In the genomic region with DNA sequence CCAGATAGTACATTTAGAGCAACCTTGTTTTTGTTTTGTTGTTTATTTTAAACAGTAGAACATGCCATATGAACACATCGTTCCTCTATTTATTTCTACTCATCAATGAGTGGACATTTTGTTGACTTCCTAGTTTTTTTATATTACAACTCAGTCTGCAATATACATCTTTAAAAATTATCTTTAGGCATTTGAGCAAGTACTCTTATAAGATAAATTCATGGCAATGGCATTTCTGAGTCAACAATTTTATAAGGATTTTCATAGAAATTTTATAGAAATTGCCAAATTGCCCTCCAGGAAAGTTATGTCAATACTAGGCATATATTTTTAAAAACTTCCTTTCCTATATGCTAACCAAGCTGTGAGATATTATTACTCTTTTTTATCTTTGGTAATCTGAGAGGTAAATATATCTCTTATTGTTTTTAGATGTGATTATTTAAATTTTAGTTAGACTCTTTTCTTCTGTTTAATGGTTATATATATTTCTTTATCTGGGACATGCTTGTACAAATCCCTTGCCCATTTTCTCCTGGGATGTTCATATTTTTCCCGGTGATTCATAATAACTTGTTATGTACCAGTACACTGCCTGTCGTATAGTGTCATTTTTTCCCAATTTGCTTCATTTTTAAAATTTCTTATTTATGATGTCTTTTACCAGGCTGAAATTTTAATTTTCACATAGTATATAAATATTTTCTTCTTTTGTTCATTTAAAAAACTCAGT, we compare ENCODE assay signal across 27 cellular contexts.
"Had no signal": no experiment of that assay in that cellular context is flagged by ENCODE, and none has a peak within 500 bp of the region (broad histone marks: within the 10 kb centered on the region; RNA-seq: fewer than 3 reads in every experiment).

No MANE protein-coding gene starts in this region.

- H3K4me3 ChIP-seq: SK-N-MC had no signal

- H3K27ac ChIP-seq: brain microvascular endothelial cell, SK-N-MC, VCaP had no signal

- H3K36me3 ChIP-seq: brain microvascular endothelial cell had no signal

- H3K27me3 ChIP-seq: brain microvascular endothelial cell had no signal

- DNase-seq: activated CD4-positive, alpha-beta T cell treated with anti-CD3 and anti-CD28 coated beads for 36 hours; activated CD4-positive, alpha-beta T cell treated with anti-CD3 and anti-CD28 coated beads, Interleukin-2, amount 50 U/mL, for 1 hour; activated CD4-positive, CD25-positive, alpha-beta regulatory T cell; activated CD8-positive, alpha-beta memory T cell treated with anti-CD3 and anti-CD28 coated beads, Interleukin-2, amount 50 U/mL, for 4 hours; activated CD8-positive, alpha-beta T cell treated with anti-CD3 and anti-CD28 coated beads for 36 hours; activated gamma-delta T cell treated with Interleukin-2 at 50 U/mL for 16 hours; activated naive CD4-positive, alpha-beta T cell treated with anti-CD3 and anti-CD28 coated beads, Interleukin-2, amount 10 ng/mL, durations not matched to agents 7 days and 5 days; activated naive CD8-positive, alpha-beta T cell treated with anti-CD3 and anti-CD28 coated beads for 36 hours; activated T-cell treated with anti-CD3 and anti-CD28 coated beads, Interleukin-2, amount 50 U/mL, for 72 hours; brain microvascular endothelial cell; caudate nucleus; Kasumi-1; KBM-7; NCI-H1048; NCI-H1417; NCI-H1930; NCI-H2171; NCI-H2227 treated with DMSO at 0.1 percent for 48 hours; NCI-H446 treated with DMSO at 0.1 percent for 48 hours; NCI-H526; NCI-H82; T-cell; T-helper 2 cell; T1000 had no signal

- ATAC-seq: activated CD4-positive, alpha-beta T cell treated with anti-CD3 and anti-CD28 coated beads for 36 hours; activated CD8-positive, alpha-beta T cell treated with anti-CD3 and anti-CD28 coated beads for 36 hours; activated T-cell treated with anti-CD3 and anti-CD28 coated beads, Interleukin-2, amount 50 U/mL, for 72 hours; Panc1; T-cell had no signal
